Comparison of ENCODE assay signal across 12 cellular contexts in genomic region chr6:125931733-125932450, GRCh38. TPM values are rescaled to one million over a fixed set of nuclear protein-coding genes. Genes with fewer than 3 reads are reported as not detected.
DNase-seq lines count a peak whose midpoint lies in the region; ATAC-seq and TF ChIP-seq lines count a peak whose summit lies in the region.
"Had no signal": no experiment of that assay in that cellular context is flagged by ENCODE, and none has a peak within 500 bp of the region (broad histone marks: within the 10 kb centered on the region; RNA-seq: fewer than 3 reads in every experiment).

No MANE protein-coding gene starts in this region.

- no peak for TF ChIP-seq CTCF in choroid plexus epithelial cell (conservative IDR thresholded peaks at IDR 0.05; ENCODE audit: low read depth, low read length)

- no peak overlapping the region for H3K4me3 ChIP-seq in choroid plexus epithelial cell (ENCODE audit: low read depth, low read length)
- H3K4me3 ChIP-seq: left lung had no signal

- ATAC-seq in GM18499 (IDR thresholded peaks at IDR 0.05; ENCODE audit: insufficient read depth, unreplicated experiment) (peak; percentile 64), GM19463 (IDR thresholded peaks at IDR 0.05; ENCODE audit: unreplicated experiment) (peak; percentile 82), HG03196 (IDR thresholded peaks at IDR 0.05; ENCODE audit: unreplicated experiment) (peak; percentile 81), esophagus mucosa (no peak)
- ATAC-seq: left lung had no signal

- DNase-seq in choroid plexus epithelial cell (ENCODE audit: low read depth) (peak; percentile 43), mesenteric fat pad (ENCODE audit: low spot score) (no peak), NCI-H774 (lab: John Stamatoyannopoulos, UW) (no peak)
- DNase-seq in activated CD4-positive, CD25-positive, alpha-beta regulatory T cell treated with anti-CD3 and anti-CD28 coated beads, Interleukin-2, amount 50 U/mL, for 72 hours = no peak
- DNase-seq: activated CD4-positive, alpha-beta T cell treated with anti-CD3 and anti-CD28 coated beads for 48 hours; aorta; left lung; Right ventricle myocardium superior had no signal

RNA-seq across cellular contexts. Expression of gene HINT3, which starts 24.7 kb away (rescaled TPM):
- 20.5 TPM for total RNA-seq in mesenteric fat pad
- 11.3 TPM for total RNA-seq in esophagus mucosa

RNA-seq across cellular contexts. Expression of gene TRMT11, which starts 54.4 kb away (rescaled TPM):
- total RNA-seq in mesenteric fat pad = 15.5 TPM
- total RNA-seq in esophagus mucosa = 11.0 TPM
